In the genomic region with DNA sequence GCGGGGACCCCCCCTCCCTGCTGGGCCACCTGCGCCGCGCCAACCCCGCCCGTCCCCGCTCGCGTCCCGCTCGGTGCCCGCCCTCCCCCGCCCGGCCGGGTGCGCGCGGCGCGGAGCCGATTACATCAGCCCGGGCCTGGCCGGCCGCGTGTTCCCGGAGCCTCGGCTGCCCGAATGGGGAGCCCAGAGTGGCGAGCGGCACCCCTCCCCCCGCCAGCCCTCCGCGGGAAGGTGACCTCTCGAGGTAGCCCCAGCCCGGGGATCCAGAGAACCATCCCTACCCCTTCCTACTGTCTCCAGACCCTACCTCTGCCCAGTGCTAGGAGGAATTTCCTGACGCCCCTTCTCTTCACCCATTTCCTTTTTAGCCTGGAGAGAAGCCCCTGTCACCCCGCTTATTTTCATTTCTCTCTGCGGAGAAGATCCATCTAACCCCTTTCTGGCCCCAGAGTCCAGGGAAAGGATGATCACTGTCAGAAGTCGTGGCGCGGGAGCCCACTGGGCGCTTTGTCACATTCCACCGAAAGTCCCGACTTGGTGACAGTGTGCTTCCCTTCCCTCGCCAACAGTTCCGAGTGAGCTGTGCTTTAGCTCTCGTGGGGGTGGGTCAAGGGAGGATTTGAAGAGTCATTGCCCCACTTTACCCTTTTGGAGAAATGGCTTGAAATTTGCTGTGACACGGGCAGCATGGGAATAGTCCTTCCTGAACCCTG, we compare ENCODE assay signal across 1 cellular context.
A peak's percentile ranks its signal among the peaks of the same experiment; 100 is the strongest.
TF ChIP-seq lines count a peak whose summit lies in the region.

No MANE protein-coding gene starts in this region.

TF ChIP-seq in HepG2, 621 proteins besides CTCF, POLR2A, EP300 and RAD21 (continued from another document and continues in another):
- TF ChIP-seq E2F1 (CRISPR knock-in tag; IDR thresholded peaks at IDR 0.05) (no peak; the same call in 1 of the 2 replicates), ZMYM4 (CRISPR knock-in tag; IDR thresholded peaks at IDR 0.05) (no peak), ZNF543 (CRISPR knock-in tag; IDR thresholded peaks at IDR 0.05) (0 out of 2 replicates have a peak, but pooled peaks have one; percentile 38), JUNB (CRISPR knock-in tag; IDR thresholded peaks at IDR 0.05; ENCODE audit: borderline replicate concordance) (no peak), MBD4 (IDR thresholded peaks at IDR 0.05; ENCODE audit: borderline replicate concordance, low read length) (no peak), ZSCAN31 (CRISPR knock-in tag; IDR thresholded peaks at IDR 0.05; ENCODE audit: low read depth) (no peak), SMYD3 (CRISPR knock-in tag; IDR thresholded peaks at IDR 0.05) (no peak), PHF8 (CRISPR knock-in tag; IDR thresholded peaks at IDR 0.05) (no peak), ZBTB34 (CRISPR knock-in tag; IDR thresholded peaks at IDR 0.05) (peak; percentile 8; the same call in 1 of the 2 replicates), MZF1 (CRISPR knock-in tag; IDR thresholded peaks at IDR 0.05; ENCODE audit: borderline replicate concordance) (no peak), CBX1 (IDR thresholded peaks at IDR 0.05; ENCODE audit: low read depth) (no peak), ZNF891 (CRISPR knock-in tag; IDR thresholded peaks at IDR 0.05) (no peak), ZNF24 (IDR thresholded peaks at IDR 0.05) (no peak), ZNF430 (CRISPR knock-in tag; IDR thresholded peaks at IDR 0.05) (0 out of 2 replicates have a peak, but pooled peaks have one; percentile 13), GLI4 (CRISPR knock-in tag; IDR thresholded peaks at IDR 0.05; ENCODE audit: borderline replicate concordance) (no peak), SP140L (CRISPR knock-in tag; IDR thresholded peaks at IDR 0.05; ENCODE audit: borderline replicate concordance) (no peak), BORCS8-MEF2B (CRISPR knock-in tag; IDR thresholded peaks at IDR 0.05) (no peak; the same call in 1 of the 2 replicates), ARNTL (CRISPR knock-in tag; IDR thresholded peaks at IDR 0.05) (no peak), JUN (CRISPR knock-in tag; IDR thresholded peaks at IDR 0.05) (no peak; the same call in 1 of the 2 replicates), ZNF253 (CRISPR knock-in tag; IDR thresholded peaks at IDR 0.05; ENCODE audit: borderline replicate concordance) (peak; percentile 3; the same call in 1 of the 2 replicates), PHF5A (CRISPR knock-in tag; IDR thresholded peaks at IDR 0.05; ENCODE audit: low read depth, unreplicated experiment) (no peak), SMAD9 (CRISPR knock-in tag; IDR thresholded peaks at IDR 0.05) (no peak), ZNF784 (CRISPR knock-in tag; IDR thresholded peaks at IDR 0.05; ENCODE audit: borderline replicate concordance) (no peak), ZNF350 (CRISPR knock-in tag; IDR thresholded peaks at IDR 0.05; ENCODE audit: borderline replicate concordance, low read depth) (0 out of 2 replicates have a peak, but pooled peaks have one; percentile 56), MED1 (CRISPR knock-in tag; IDR thresholded peaks at IDR 0.05) (peak; percentile 3; the same call in 1 of the 2 replicates), ZMAT3 (CRISPR knock-in tag; conservative IDR thresholded peaks at IDR 0.05) (0 out of 2 replicates have a peak, but pooled peaks have one; percentile 73), CERS6 (CRISPR knock-in tag; IDR thresholded peaks at IDR 0.05) (no peak), HDAC6 (IDR thresholded peaks at IDR 0.05; ENCODE audit: low read depth, low read length) (no peak), KDM5A (IDR thresholded peaks at IDR 0.05; ENCODE audit: borderline replicate concordance, low read length) (peak; percentile 15; the same call in 1 of the 2 replicates), ZBTB21 (CRISPR knock-in tag; IDR thresholded peaks at IDR 0.05) (no peak), HNF4A (CRISPR knock-in tag; IDR thresholded peaks at IDR 0.05) (no peak), TCF7L2 (IDR thresholded peaks at IDR 0.05; ENCODE audit: low read depth, low read length) (no peak), RXRA (CRISPR knock-in tag; IDR thresholded peaks at IDR 0.05) (no peak)
- TF ChIP-seq, protein P1, sequence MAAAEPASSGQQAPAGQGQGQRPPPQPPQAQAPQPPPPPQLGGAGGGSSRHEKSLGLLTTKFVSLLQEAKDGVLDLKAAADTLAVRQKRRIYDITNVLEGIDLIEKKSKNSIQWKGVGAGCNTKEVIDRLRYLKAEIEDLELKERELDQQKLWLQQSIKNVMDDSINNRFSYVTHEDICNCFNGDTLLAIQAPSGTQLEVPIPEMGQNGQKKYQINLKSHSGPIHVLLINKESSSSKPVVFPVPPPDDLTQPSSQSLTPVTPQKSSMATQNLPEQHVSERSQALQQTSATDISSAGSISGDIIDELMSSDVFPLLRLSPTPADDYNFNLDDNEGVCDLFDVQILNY (CRISPR knock-in tag; conservative IDR thresholded peaks at IDR 0.05): no peak
- TF ChIP-seq, protein P2, sequence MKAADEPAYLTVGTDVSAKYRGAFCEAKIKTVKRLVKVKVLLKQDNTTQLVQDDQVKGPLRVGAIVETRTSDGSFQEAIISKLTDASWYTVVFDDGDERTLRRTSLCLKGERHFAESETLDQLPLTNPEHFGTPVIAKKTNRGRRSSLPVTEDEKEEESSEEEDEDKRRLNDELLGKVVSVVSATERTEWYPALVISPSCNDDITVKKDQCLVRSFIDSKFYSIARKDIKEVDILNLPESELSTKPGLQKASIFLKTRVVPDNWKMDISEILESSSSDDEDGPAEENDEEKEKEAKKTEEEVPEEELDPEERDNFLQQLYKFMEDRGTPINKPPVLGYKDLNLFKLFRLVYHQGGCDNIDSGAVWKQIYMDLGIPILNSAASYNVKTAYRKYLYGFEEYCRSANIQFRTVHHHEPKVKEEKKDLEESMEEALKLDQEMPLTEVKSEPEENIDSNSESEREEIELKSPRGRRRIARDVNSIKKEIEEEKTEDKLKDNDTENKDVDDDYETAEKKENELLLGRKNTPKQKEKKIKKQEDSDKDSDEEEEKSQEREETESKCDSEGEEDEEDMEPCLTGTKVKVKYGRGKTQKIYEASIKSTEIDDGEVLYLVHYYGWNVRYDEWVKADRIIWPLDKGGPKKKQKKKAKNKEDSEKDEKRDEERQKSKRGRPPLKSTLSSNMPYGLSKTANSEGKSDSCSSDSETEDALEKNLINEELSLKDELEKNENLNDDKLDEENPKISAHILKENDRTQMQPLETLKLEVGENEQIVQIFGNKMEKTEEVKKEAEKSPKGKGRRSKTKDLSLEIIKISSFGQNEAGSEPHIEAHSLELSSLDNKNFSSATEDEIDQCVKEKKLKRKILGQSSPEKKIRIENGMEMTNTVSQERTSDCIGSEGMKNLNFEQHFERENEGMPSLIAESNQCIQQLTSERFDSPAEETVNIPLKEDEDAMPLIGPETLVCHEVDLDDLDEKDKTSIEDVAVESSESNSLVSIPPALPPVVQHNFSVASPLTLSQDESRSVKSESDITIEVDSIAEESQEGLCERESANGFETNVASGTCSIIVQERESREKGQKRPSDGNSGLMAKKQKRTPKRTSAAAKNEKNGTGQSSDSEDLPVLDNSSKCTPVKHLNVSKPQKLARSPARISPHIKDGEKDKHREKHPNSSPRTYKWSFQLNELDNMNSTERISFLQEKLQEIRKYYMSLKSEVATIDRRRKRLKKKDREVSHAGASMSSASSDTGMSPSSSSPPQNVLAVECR (CRISPR knock-in tag; IDR thresholded peaks at IDR 0.05; ENCODE audit: borderline replicate concordance): peak; percentile 48; the same call in 1 of the 2 replicates
- TF ChIP-seq, protein P3, sequence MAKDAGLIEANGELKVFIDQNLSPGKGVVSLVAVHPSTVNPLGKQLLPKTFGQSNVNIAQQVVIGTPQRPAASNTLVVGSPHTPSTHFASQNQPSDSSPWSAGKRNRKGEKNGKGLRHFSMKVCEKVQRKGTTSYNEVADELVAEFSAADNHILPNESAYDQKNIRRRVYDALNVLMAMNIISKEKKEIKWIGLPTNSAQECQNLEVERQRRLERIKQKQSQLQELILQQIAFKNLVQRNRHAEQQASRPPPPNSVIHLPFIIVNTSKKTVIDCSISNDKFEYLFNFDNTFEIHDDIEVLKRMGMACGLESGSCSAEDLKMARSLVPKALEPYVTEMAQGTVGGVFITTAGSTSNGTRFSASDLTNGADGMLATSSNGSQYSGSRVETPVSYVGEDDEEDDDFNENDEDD (CRISPR knock-in tag; IDR thresholded peaks at IDR 0.05; ENCODE audit: borderline replicate concordance): peak; percentile 53; the same call in 1 of the 2 replicates
- TF ChIP-seq, protein P4, sequence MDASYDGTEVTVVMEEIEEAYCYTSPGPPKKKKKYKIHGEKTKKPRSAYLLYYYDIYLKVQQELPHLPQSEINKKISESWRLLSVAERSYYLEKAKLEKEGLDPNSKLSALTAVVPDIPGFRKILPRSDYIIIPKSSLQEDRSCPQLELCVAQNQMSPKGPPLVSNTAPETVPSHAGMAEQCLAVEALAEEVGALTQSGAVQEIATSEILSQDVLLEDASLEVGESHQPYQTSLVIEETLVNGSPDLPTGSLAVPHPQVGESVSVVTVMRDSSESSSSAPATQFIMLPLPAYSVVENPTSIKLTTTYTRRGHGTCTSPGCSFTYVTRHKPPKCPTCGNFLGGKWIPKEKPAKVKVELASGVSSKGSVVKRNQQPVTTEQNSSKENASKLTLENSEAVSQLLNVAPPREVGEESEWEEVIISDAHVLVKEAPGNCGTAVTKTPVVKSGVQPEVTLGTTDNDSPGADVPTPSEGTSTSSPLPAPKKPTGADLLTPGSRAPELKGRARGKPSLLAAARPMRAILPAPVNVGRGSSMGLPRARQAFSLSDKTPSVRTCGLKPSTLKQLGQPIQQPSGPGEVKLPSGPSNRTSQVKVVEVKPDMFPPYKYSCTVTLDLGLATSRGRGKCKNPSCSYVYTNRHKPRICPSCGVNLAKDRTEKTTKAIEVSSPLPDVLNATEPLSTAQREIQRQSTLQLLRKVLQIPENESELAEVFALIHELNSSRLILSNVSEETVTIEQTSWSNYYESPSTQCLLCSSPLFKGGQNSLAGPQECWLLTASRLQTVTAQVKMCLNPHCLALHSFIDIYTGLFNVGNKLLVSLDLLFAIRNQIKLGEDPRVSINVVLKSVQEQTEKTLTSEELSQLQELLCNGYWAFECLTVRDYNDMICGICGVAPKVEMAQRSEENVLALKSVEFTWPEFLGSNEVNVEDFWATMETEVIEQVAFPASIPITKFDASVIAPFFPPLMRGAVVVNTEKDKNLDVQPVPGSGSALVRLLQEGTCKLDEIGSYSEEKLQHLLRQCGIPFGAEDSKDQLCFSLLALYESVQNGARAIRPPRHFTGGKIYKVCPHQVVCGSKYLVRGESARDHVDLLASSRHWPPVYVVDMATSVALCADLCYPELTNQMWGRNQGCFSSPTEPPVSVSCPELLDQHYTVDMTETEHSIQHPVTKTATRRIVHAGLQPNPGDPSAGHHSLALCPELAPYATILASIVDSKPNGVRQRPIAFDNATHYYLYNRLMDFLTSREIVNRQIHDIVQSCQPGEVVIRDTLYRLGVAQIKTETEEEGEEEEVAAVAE (CRISPR knock-in tag; IDR thresholded peaks at IDR 0.05; ENCODE audit: borderline replicate concordance): peak; percentile 61; the same call in 1 of the 2 replicates
- TF ChIP-seq, protein P5, sequence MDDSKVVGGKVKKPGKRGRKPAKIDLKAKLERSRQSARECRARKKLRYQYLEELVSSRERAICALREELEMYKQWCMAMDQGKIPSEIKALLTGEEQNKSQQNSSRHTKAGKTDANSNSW (CRISPR knock-in tag; IDR thresholded peaks at IDR 0.05; ENCODE audit: borderline replicate concordance): 0 out of 2 replicates have a peak, but pooled peaks have one; percentile 49
- TF ChIP-seq, protein P6, sequence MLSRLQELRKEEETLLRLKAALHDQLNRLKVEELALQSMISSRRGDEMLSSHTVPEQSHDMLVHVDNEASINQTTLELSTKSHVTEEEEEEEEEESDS (CRISPR knock-in tag; IDR thresholded peaks at IDR 0.05; ENCODE audit: borderline replicate concordance): peak; percentile 12; the same call in 1 of the 2 replicates
